In genomic region chr5:96113170-96113939, GRCh38 we compare ENCODE assay signal across 9 cellular contexts.
A peak's percentile ranks its signal among the peaks of the same experiment; 100 is the strongest.
DNase-seq lines count a peak whose midpoint lies in the region; ATAC-seq, FAIRE-seq and TF ChIP-seq lines count a peak whose summit lies in the region.
"Had no signal": no experiment of that assay in that cellular context is flagged by ENCODE, and none has a peak within 500 bp of the region (broad histone marks: within the 10 kb centered on the region; RNA-seq: fewer than 3 reads in every experiment).

No MANE protein-coding gene starts in this region.

- TF ChIP-seq CTCF in HFFc6 (IDR thresholded peaks at IDR 0.05): no peak
- TF ChIP-seq CTCF in bronchial epithelial cell (IDR thresholded peaks at IDR 0.05; ENCODE audit: insufficient read depth, low read length, severe bottlenecking): no peak

- DNase-seq in ELR (ENCODE audit: low read depth): peak; percentile 42
- peak; percentile 11 for DNase-seq in HFFc6
- peak; percentile 94 for DNase-seq in bronchial epithelial cell (ENCODE audit: low read depth)
- peak; percentile 3 for DNase-seq in occipital lobe (lab: John Stamatoyannopoulos, UW)
- no peak for DNase-seq in HuH-7.5 (ENCODE audit: low spot score)
- no peak for DNase-seq in CD1c-positive myeloid dendritic cell (ENCODE audit: extremely low spot score)
- DNase-seq: Caco-2, RPMI8226 had no signal

- peak overlapping the region; percentile 52 for H3K4me3 Mint-ChIP-seq in HFFc6

- peak; percentile 36 for FAIRE-seq in bronchial epithelial cell (lab: Jason Lieb, UNC)

- ATAC-seq in HG03565 (IDR thresholded peaks at IDR 0.05; ENCODE audit: unreplicated experiment): no peak

- H3K27me3 ChIP-seq in bronchial epithelial cell (ENCODE audit: control insufficient read depth, insufficient read depth, low read length): no peaks in the 10 kb centered on the region

- H3K4me3 ChIP-seq in bronchial epithelial cell (ENCODE audit: low read depth, low read length): no peak overlapping the region

- no peaks in the 10 kb centered on the region; the same call in 1 of the 2 replicates for H3K27me3 Mint-ChIP-seq in HFFc6 (ENCODE audit: insufficient read depth)

- H3K27ac Mint-ChIP-seq in HFFc6: peak overlapping the region; percentile 74

- H3K36me3 Mint-ChIP-seq in HFFc6 (ENCODE audit: low read depth): peaks cover 13% of the 10 kb centered on the region

- H3K4me1 Mint-ChIP-seq in HFFc6 (ENCODE audit: low read depth): peaks cover 62% of the 10 kb centered on the region

- no peaks in the 10 kb centered on the region for H3K36me3 ChIP-seq in bronchial epithelial cell (ENCODE audit: control insufficient read depth, insufficient read depth, low read length)

- no peaks in the 10 kb centered on the region; the same call in 1 of the 2 replicates for H3K9me3 Mint-ChIP-seq in HFFc6

Comparison
In these comparisons a context has a peak if more than half of its experiments do, and no peak if none do; other contexts are left out.
1. DNase-seq: peak in ELR (single experiment), HFFc6 (single experiment), bronchial epithelial cell (single experiment) and occipital lobe (single experiment); none in HuH-7.5 (single experiment) and CD1c-positive myeloid dendritic cell (single experiment).